Comparison of ENCODE assay signal across 26 cellular contexts in genomic region chr1:228312091-228312764, GRCh38.
"Had no signal": no experiment of that assay in that cellular context is flagged by ENCODE, and none has a peak within 500 bp of the region (broad histone marks: within the 10 kb centered on the region; RNA-seq: fewer than 3 reads in every experiment).

No MANE protein-coding gene starts in this region.

- H3K4me3 ChIP-seq: left lung, stomach, thyroid gland, upper lobe of left lung had no signal

- H3K27ac ChIP-seq: brain microvascular endothelial cell, left lung, stomach, thyroid gland, upper lobe of left lung had no signal

- ATAC-seq: esophagus mucosa; left lung; right cardiac atrium; stimulated activated naive B cell treated with anti-CD40 and anti-IgM and Interleukin-4, amounts not matched to agents 10 μg/mL and 1 μg/mL and 100 μg/mL, for 72 hours had no signal

- DNase-seq: activated CD4-positive, alpha-beta memory T cell treated with anti-CD3 and anti-CD28 coated beads, Interleukin-2, amount 10 ng/mL, durations not matched to agents 7 days and 5 days; activated CD4-positive, alpha-beta T cell treated with anti-CD3 and anti-CD28 coated beads for 1 hour; activated CD4-positive, alpha-beta T cell treated with anti-CD3 and anti-CD28 coated beads, Interleukin-2, amount 10 ng/mL, durations not matched to agents 7 days and 5 days; activated CD8-positive, alpha-beta memory T cell treated with anti-CD3 and anti-CD28 coated beads, Interleukin-2, amount 50 U/mL, for 48 hours; activated gamma-delta T cell treated with Interleukin-2 at 50 U/mL for 16 hours; activated naive CD8-positive, alpha-beta T cell treated with anti-CD3 and anti-CD28 coated beads for 36 hours; amniotic stem cell; brain microvascular endothelial cell; caudate nucleus; foreskin fibroblast; kidney glomerular epithelial cell; mammary epithelial cell; naive B cell; nucleus accumbens; stimulated activated CD4-positive, alpha-beta T cell treated with anti-CD3 and anti-CD28 coated beads, Interleukin-15, amount 100 ng/mL, for 24 hours; stimulated activated CD4-positive, alpha-beta T cell treated with anti-CD3 and anti-CD28 coated beads, Interleukin-2, amount 100 ng/mL, for 24 hours; stimulated activated naive B cell treated with anti-CD40 and anti-IgM and Interleukin-4, amounts not matched to agents 10 μg/mL and 1 μg/mL and 100 μg/mL, for 72 hours; stomach; T-helper 2 cell; thyroid gland; upper lobe of left lung had no signal

- H3K4me3 Mint-ChIP-seq: activated CD4-positive, alpha-beta memory T cell treated with anti-CD3 and anti-CD28 coated beads, Interleukin-2, amount 10 ng/mL, durations not matched to agents 7 days and 5 days; activated CD4-positive, alpha-beta T cell treated with anti-CD3 and anti-CD28 coated beads, Interleukin-2, amount 10 ng/mL, durations not matched to agents 7 days and 5 days; activated naive CD8-positive, alpha-beta T cell treated with anti-CD3 and anti-CD28 coated beads for 36 hours; mesothelial cell of epicardium; naive B cell; neural crest cell; stimulated activated naive B cell treated with anti-CD40 and anti-IgM and Interleukin-4, amounts not matched to agents 10 μg/mL and 1 μg/mL and 100 μg/mL, for 72 hours had no signal

- H3K27me3 Mint-ChIP-seq: activated CD4-positive, alpha-beta memory T cell treated with anti-CD3 and anti-CD28 coated beads, Interleukin-2, amount 10 ng/mL, durations not matched to agents 7 days and 5 days; activated CD4-positive, alpha-beta T cell treated with anti-CD3 and anti-CD28 coated beads, Interleukin-2, amount 10 ng/mL, durations not matched to agents 7 days and 5 days; activated naive CD8-positive, alpha-beta T cell treated with anti-CD3 and anti-CD28 coated beads for 36 hours; naive B cell; stimulated activated naive B cell treated with anti-CD40 and anti-IgM and Interleukin-4, amounts not matched to agents 10 μg/mL and 1 μg/mL and 100 μg/mL, for 72 hours had no signal

- H3K4me1 Mint-ChIP-seq: activated CD4-positive, alpha-beta memory T cell treated with anti-CD3 and anti-CD28 coated beads, Interleukin-2, amount 10 ng/mL, durations not matched to agents 7 days and 5 days; activated CD4-positive, alpha-beta T cell treated with anti-CD3 and anti-CD28 coated beads, Interleukin-2, amount 10 ng/mL, durations not matched to agents 7 days and 5 days; activated naive CD8-positive, alpha-beta T cell treated with anti-CD3 and anti-CD28 coated beads for 36 hours; mesothelial cell of epicardium; naive B cell; neural crest cell; stimulated activated naive B cell treated with anti-CD40 and anti-IgM and Interleukin-4, amounts not matched to agents 10 μg/mL and 1 μg/mL and 100 μg/mL, for 72 hours had no signal

- H3K36me3 Mint-ChIP-seq: stimulated activated naive B cell treated with anti-CD40 and anti-IgM and Interleukin-4, amounts not matched to agents 10 μg/mL and 1 μg/mL and 100 μg/mL, for 72 hours had no signal

- H3K9me3 Mint-ChIP-seq: neural crest cell had no signal

- H3K27ac Mint-ChIP-seq: activated CD4-positive, alpha-beta memory T cell treated with anti-CD3 and anti-CD28 coated beads, Interleukin-2, amount 10 ng/mL, durations not matched to agents 7 days and 5 days; activated CD4-positive, alpha-beta T cell treated with anti-CD3 and anti-CD28 coated beads, Interleukin-2, amount 10 ng/mL, durations not matched to agents 7 days and 5 days; activated naive CD8-positive, alpha-beta T cell treated with anti-CD3 and anti-CD28 coated beads for 36 hours; mesothelial cell of epicardium; stimulated activated naive B cell treated with anti-CD40 and anti-IgM and Interleukin-4, amounts not matched to agents 10 μg/mL and 1 μg/mL and 100 μg/mL, for 72 hours had no signal
